In the genomic region with DNA sequence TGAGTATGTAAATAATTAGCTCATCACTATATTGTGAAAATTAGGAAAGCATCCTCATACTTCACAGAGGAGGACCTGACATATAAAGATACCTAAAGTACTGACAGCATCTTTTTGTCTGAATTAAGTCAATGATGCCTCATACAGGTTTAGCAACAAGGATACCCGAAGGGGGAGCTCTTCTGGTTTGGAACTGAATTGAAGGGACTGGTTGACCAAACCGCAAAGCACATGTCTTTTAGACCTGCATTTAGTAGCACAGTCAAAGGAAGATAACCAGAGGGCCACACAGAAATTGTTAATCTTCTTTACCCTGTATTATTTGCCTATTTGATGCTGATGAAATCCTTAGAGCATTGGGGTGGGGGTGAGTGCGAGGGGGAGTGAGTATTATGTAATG, we compare ENCODE assay signal across 11 cellular contexts. TPM values are rescaled to one million over a fixed set of nuclear protein-coding genes. Genes with fewer than 3 reads are reported as not detected.
DNase-seq lines count a peak whose midpoint lies in the region; ATAC-seq and TF ChIP-seq lines count a peak whose summit lies in the region.
"Had no signal": no experiment of that assay in that cellular context is flagged by ENCODE, and none has a peak within 500 bp of the region (broad histone marks: within the 10 kb centered on the region; RNA-seq: fewer than 3 reads in every experiment).

No MANE protein-coding gene starts in this region.

- H3K4me1 ChIP-seq in Loucy (ENCODE audit: insufficient read depth, low read length, poor library complexity, severe bottlenecking): peaks cover 47% of the 10 kb centered on the region
- no peaks in the 10 kb centered on the region for H3K4me1 ChIP-seq in CD8-positive, alpha-beta T cell (ENCODE audit: insufficient read depth, low read length)
- H3K4me1 ChIP-seq: right atrium auricular region had no signal

- no peaks in the 10 kb centered on the region for H3K79me2 ChIP-seq in Loucy (ENCODE audit: insufficient read depth, low read length)

- no peaks in the 10 kb centered on the region for H3K9me3 ChIP-seq in Loucy (ENCODE audit: insufficient read depth, low read depth, low read length)
- no peaks in the 10 kb centered on the region for H3K9me3 ChIP-seq in CD8-positive, alpha-beta T cell (ENCODE audit: low read length)
- H3K9me3 ChIP-seq: right atrium auricular region had no signal

- H3K27me3 Mint-ChIP-seq in progenitor cell of endocrine pancreas: peaks cover 51% of the 10 kb centered on the region
- peaks cover 17% of the 10 kb centered on the region for H3K27me3 Mint-ChIP-seq in CD8-positive, alpha-beta T cell (ENCODE audit: low read depth)

- no peaks in the 10 kb centered on the region for H3K36me3 ChIP-seq in Loucy (ENCODE audit: insufficient read depth, low read length)
- no peaks in the 10 kb centered on the region for H3K36me3 ChIP-seq in CD8-positive, alpha-beta T cell (ENCODE audit: insufficient read depth, low read length)
- H3K36me3 ChIP-seq: right atrium auricular region had no signal

- no peaks in the 10 kb centered on the region for H3K36me3 Mint-ChIP-seq in progenitor cell of endocrine pancreas (ENCODE audit: insufficient read depth)
- no peaks in the 10 kb centered on the region for H3K36me3 Mint-ChIP-seq in CD8-positive, alpha-beta T cell

- peak overlapping the region; percentile 59; the same call in 1 of the 2 replicates for H2AFZ ChIP-seq in Loucy (ENCODE audit: low read length)

- peak overlapping the region; percentile 10 for H3K9ac ChIP-seq in Loucy (ENCODE audit: low read depth, low read length, poor library complexity, severe bottlenecking)

- POLR2A ChIA-PET in CD8-positive, alpha-beta T cell (lab: Charles Lee): no interaction called here

- H3K4me2 ChIP-seq in Loucy (ENCODE audit: low read depth, low read length, poor library complexity, severe bottlenecking): no peak overlapping the region

- intact Hi-C loops in CD8-positive, alpha-beta T cell (cut with DNase I, micrococcal nuclease): no loop called here

- no peaks in the 10 kb centered on the region for H3K9me3 Mint-ChIP-seq in progenitor cell of endocrine pancreas (ENCODE audit: low read depth)
- no peaks in the 10 kb centered on the region for H3K9me3 Mint-ChIP-seq in CD8-positive, alpha-beta T cell

- no peak for ATAC-seq in HG02610 (IDR thresholded peaks at IDR 0.05; ENCODE audit: unreplicated experiment)
- no peak for ATAC-seq in HG03135 (IDR thresholded peaks at IDR 0.05; ENCODE audit: unreplicated experiment)
- no peak for ATAC-seq in CD8-positive, alpha-beta T cell

- DNase-seq in NCI-H2171 treated with DMSO at 0.1 percent for 48 hours (lab: John Stamatoyannopoulos, UW): peak; percentile 17
- DNase-seq in NCI-H2171 (lab: John Stamatoyannopoulos, UW): no peak
- DNase-seq in progenitor cell of endocrine pancreas (ENCODE audit: low spot score, unreplicated experiment): no peak
- DNase-seq in CD8-positive, alpha-beta T cell: no peak
- DNase-seq: stimulated activated naive CD4-positive, alpha-beta T cell had no signal

- no peaks in the 10 kb centered on the region for H3K9me2 ChIP-seq in Loucy (replicated peaks; ENCODE audit: low read depth, low read length)

- H3K27ac ChIP-seq in VCaP: no peak overlapping the region
- H3K27ac ChIP-seq in CD8-positive, alpha-beta T cell (ENCODE audit: low read depth, low read length): no peak overlapping the region
- H3K27ac ChIP-seq: coronary artery, right atrium auricular region had no signal

- H3F3A ChIP-seq in Loucy (ENCODE audit: low read depth): no peaks in the 10 kb centered on the region

- TF ChIP-seq CTCF in Loucy (conservative IDR thresholded peaks at IDR 0.05; ENCODE audit: low read length): peak; percentile 73
- peak; percentile 59 for TF ChIP-seq CTCF in VCaP (conservative IDR thresholded peaks at IDR 0.05)
- TF ChIP-seq CTCF in progenitor cell of endocrine pancreas (IDR thresholded peaks at IDR 0.05; ENCODE audit: unreplicated experiment): peak; percentile 48
- no peak for TF ChIP-seq CTCF in CD8-positive, alpha-beta T cell (IDR thresholded peaks at IDR 0.05)

- no peak overlapping the region for H3K4me3 Mint-ChIP-seq in progenitor cell of endocrine pancreas (ENCODE audit: low read depth)
- no peak overlapping the region for H3K4me3 Mint-ChIP-seq in CD8-positive, alpha-beta T cell

- H3K4me1 Mint-ChIP-seq in progenitor cell of endocrine pancreas (ENCODE audit: low read depth): peaks cover 4% of the 10 kb centered on the region
- H3K4me1 Mint-ChIP-seq in CD8-positive, alpha-beta T cell (ENCODE audit: low read depth): no peaks in the 10 kb centered on the region

- H3K4me3 ChIP-seq in Loucy (ENCODE audit: low read length, poor library complexity, severe bottlenecking): no peak overlapping the region
- no peak overlapping the region for H3K4me3 ChIP-seq in CD8-positive, alpha-beta T cell (ENCODE audit: low read depth, low read length)
- H3K4me3 ChIP-seq: coronary artery, right atrium auricular region had no signal

- H3K27ac Mint-ChIP-seq in progenitor cell of endocrine pancreas: no peak overlapping the region
- H3K27ac Mint-ChIP-seq in CD8-positive, alpha-beta T cell: no peak overlapping the region

- no peaks in the 10 kb centered on the region for H3K27me3 ChIP-seq in Loucy (ENCODE audit: insufficient read depth, low read length, poor library complexity, severe bottlenecking)
- H3K27me3 ChIP-seq in CD8-positive, alpha-beta T cell (ENCODE audit: insufficient read depth, low read length): no peaks in the 10 kb centered on the region
- H3K27me3 ChIP-seq: right atrium auricular region had no signal

- H4K20me1 ChIP-seq in Loucy (ENCODE audit: insufficient read depth, low read length, poor library complexity, severe bottlenecking): no peaks in the 10 kb centered on the region

- CTCF ChIA-PET in CD8-positive, alpha-beta T cell (lab: Charles Lee): no interaction called here

RNA-seq across cellular contexts. Expression of a gene that starts 12.9 kb away (rescaled TPM):
- not detected in 2 replicates for total RNA-seq in progenitor cell of endocrine pancreas
- not detected for total RNA-seq in CD8-positive, alpha-beta T cell
